ENCODE assay signal across 8 cellular contexts in the genomic region with DNA sequence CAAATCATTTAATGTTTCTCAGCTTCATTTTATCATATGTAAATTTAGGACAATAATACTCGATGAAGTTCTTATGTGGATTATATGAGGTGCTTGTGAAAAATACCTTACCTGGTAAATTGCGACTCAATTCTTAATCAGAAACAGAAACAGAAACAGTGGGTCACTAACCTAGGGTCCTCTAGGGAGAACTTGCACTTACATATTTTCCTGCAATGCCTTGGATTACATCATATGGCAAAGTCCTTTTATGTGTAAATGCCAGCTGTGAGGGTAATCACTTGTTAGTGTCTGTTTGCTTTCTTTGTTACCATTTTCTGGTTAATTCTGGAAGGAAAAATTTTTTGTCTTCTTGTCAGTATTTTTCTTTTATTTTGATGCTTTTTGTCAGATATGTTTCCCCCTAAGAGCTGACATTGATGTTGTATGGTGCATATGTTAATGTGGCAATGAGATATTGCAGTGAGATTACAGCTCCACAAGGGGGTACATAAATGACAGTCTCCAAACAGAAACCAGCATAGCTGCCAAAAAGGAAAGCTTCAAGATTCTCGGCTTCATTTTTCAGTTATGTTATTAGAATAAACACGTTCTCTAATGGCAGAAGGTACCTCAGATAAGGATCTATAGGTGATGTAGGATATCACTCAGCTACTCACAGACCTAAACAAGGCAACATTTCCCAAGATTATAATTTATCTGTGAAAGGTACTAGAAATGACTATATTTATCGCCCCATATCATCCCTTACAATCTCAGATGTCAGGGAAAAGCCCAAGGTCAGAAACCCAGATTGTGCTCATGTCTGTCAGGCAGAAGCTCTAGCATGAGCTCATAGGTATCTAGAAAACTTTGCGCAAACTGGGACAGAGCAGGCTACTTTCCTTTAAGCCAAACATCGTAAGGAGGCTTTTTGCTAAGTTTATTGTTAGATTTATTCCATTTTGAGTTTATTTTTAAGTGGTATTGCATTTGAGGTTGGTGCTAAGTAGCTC.
DNase-seq lines count a peak whose midpoint lies in the region; ATAC-seq and TF ChIP-seq lines count a peak whose summit lies in the region.

No MANE protein-coding gene starts in this region.

- no peaks in the 10 kb centered on the region for H3K36me3 ChIP-seq in BE2C
- H3K36me3 ChIP-seq in effector memory CD4-positive, alpha-beta T cell (ENCODE audit: control insufficient read depth, insufficient read depth, low read length), result no peaks in the 10 kb centered on the region

- no peak overlapping the region for H3K27ac ChIP-seq in effector memory CD4-positive, alpha-beta T cell (ENCODE audit: insufficient read depth, low read length, poor library complexity, severe bottlenecking)

- no peak overlapping the region for H3K4me3 ChIP-seq in BE2C (ENCODE audit: low read depth, low read length)
- peak overlapping the region; percentile 23 for H3K4me3 ChIP-seq in effector memory CD4-positive, alpha-beta T cell (ENCODE audit: insufficient read depth, low read depth, low read length, poor library complexity, severe bottlenecking)

- TF ChIP-seq CTCF in BE2C (IDR thresholded peaks at IDR 0.05; ENCODE audit: low read depth, low read length) (peak; percentile 48), progenitor cell of endocrine pancreas (IDR thresholded peaks at IDR 0.05; ENCODE audit: unreplicated experiment) (no peak)

- H3K9me3 ChIP-seq in BE2C, result no peaks in the 10 kb centered on the region; the same call in 1 of the 2 replicates
- no peaks in the 10 kb centered on the region for H3K9me3 ChIP-seq in effector memory CD4-positive, alpha-beta T cell (ENCODE audit: control insufficient read depth, low read length)

- no peak overlapping the region for H3K27ac Mint-ChIP-seq in progenitor cell of endocrine pancreas

- peaks cover 9% of the 10 kb centered on the region for H3K9me3 Mint-ChIP-seq in progenitor cell of endocrine pancreas (ENCODE audit: low read depth)

- no peaks in the 10 kb centered on the region for H3K4me1 Mint-ChIP-seq in progenitor cell of endocrine pancreas (ENCODE audit: low read depth)

- H3K4me3 Mint-ChIP-seq in progenitor cell of endocrine pancreas (ENCODE audit: low read depth), result no peak overlapping the region

- H3K27me3 Mint-ChIP-seq in progenitor cell of endocrine pancreas, result no peaks in the 10 kb centered on the region

- peak; percentile 82 for ATAC-seq in GM19438 (IDR thresholded peaks at IDR 0.05; ENCODE audit: low read depth, unreplicated experiment)
- ATAC-seq in HG03520 (IDR thresholded peaks at IDR 0.05; ENCODE audit: unreplicated experiment), result peak; percentile 74
- ATAC-seq in GM21737 (IDR thresholded peaks at IDR 0.05; ENCODE audit: unreplicated experiment), result no peak

- DNase-seq in BE2C, result no peak
- DNase-seq in effector memory CD4-positive, alpha-beta T cell, result no peak
- no peak for DNase-seq in progenitor cell of endocrine pancreas (ENCODE audit: low spot score, unreplicated experiment)
- no peak for DNase-seq in activated naive CD4-positive, alpha-beta T cell treated with Interleukin-2 at 50 U/mL for 16 hours
- DNase-seq in globus pallidus (ENCODE audit: low spot score), result no peak

- H3K4me1 ChIP-seq in BE2C, result peaks cover 3% of the 10 kb centered on the region; the same call in 1 of the 2 replicates
- peaks cover 3% of the 10 kb centered on the region for H3K4me1 ChIP-seq in effector memory CD4-positive, alpha-beta T cell (ENCODE audit: control insufficient read depth, insufficient read depth, low read length, poor library complexity, severe bottlenecking)

- H3K27me3 ChIP-seq in BE2C, result no peaks in the 10 kb centered on the region
- H3K27me3 ChIP-seq in effector memory CD4-positive, alpha-beta T cell (replicated peaks; ENCODE audit: control insufficient read depth, insufficient read depth, low read length, poor library complexity, severe bottlenecking), result no peaks in the 10 kb centered on the region

- peaks cover 1% of the 10 kb centered on the region for H3K36me3 Mint-ChIP-seq in progenitor cell of endocrine pancreas (ENCODE audit: insufficient read depth)
